In the genomic region with DNA sequence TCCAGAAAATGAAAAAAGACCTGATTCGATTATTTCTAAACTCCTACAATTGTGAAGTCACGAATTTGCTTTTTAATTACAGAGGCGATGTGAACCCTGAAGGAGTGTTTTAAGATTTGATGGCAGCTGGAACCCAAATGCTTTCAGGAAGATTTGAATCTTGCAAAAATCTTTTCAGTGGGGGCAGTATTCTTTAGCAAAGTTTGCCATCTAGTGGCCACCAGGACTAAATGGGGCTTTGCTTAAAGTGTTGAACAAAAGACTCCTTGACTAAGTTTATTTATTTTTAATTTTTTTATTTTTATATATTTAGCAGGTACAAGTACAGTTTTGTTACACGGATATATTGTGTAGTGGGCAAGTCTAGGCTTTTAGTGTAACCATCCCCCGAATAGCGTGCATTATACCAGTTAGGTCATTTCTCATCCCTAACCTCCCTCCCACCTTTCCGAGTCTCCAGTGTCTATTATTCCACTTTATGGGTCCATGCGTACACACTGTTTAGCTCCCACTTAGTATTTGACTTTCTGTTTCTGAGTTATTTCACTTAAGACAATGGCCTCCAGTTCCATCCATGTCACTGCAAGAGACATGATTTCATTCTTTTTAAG, we compare ENCODE assay signal across 7 cellular contexts.
DNase-seq lines count a peak whose midpoint lies in the region; ATAC-seq, FAIRE-seq and TF ChIP-seq lines count a peak whose summit lies in the region.

No MANE protein-coding gene starts in this region.

- ATAC-seq in HepG2 = no peak
- ATAC-seq in HG03025 (IDR thresholded peaks at IDR 0.05; ENCODE audit: low FRiP score, unreplicated experiment) = no peak

- H3K79me2 ChIP-seq in HepG2 (ENCODE audit: insufficient read depth, low read length) = no peaks in the 10 kb centered on the region

- POLR2A ChIA-PET in GM10248 (lab: Yijun Ruan, JAX) (no interaction called here), HepG2 (lab: Yijun Ruan, JAX) (no interaction called here)

- WGBS in HepG2 (ENCODE audit: low lambda C conversion rate) = under 1% methylated on average over 8 of the region's 8 CpGs

- H3K9me3 ChIP-seq in HepG2 (ENCODE audit: low read length) = no peaks in the 10 kb centered on the region

- no peak overlapping the region for H3K27ac ChIP-seq in HepG2 (ENCODE audit: extremely low read length, insufficient read depth, low read length)

- H3K27me3 ChIP-seq in HepG2 (ENCODE audit: control insufficient read depth in 1 of 2, insufficient read depth in 2 of 2, low read length in 2 of 2) = no peaks in the 10 kb centered on the region; a peak in 1 of 5 replicates

- CTCF ChIA-PET in GM10248 (lab: Yijun Ruan, JAX) = interaction anchor here (1.0 to 1.5 kb wide), 6 partner anchors 22 to 328 kb away, joined by 3 read pairs; no protein-coding TSS in a partner anchor
- CTCF ChIA-PET in HepG2 (lab: Yijun Ruan, JAX; ENCODE audit: low intra/inter-chr PET ratio, low total read pairs) = interaction anchor here (1.0 kb wide), 1 partner anchor 329 kb away, joined by 3 read pairs; no protein-coding TSS in a partner anchor

- no peak overlapping the region for H3K4me2 ChIP-seq in HepG2 (ENCODE audit: low read depth, low read length)

- in situ Hi-C loops in HepG2 (cut with HindIII; ENCODE audit: extremely low pct_ligation_motif_present, low pct_unique_long_range_greater_than_20kb) = no loop called here

- DNase-seq in GM10248 (ENCODE audit: extremely low spot score) (peak; percentile 34), LNCaP clone FGC (ENCODE audit: low read depth) (no peak), HepG2 (ENCODE audit: low spot score) (peak; percentile 10), T-helper 9 cell (no peak), NCI-H1930 (lab: John Stamatoyannopoulos, UW) (no peak)

- H3K4me3 ChIP-seq in LNCaP clone FGC (ENCODE audit: low read depth, low read length) (no peak overlapping the region), HepG2 (replicated peaks in 1 of 3; ENCODE audit: insufficient read depth in 1 of 3, low read depth in 2 of 3, low read length in 3 of 3) (no peak overlapping the region)

- no peak for FAIRE-seq in HepG2 (lab: Jason Lieb, UNC)

- H3K9me3 Mint-ChIP-seq in brain = no peaks in the 10 kb centered on the region

- H3K4me1 ChIP-seq in HepG2 (ENCODE audit: insufficient read depth, low read length) = no peaks in the 10 kb centered on the region

- intact Hi-C loops in HepG2 (cut with micrococcal nuclease; ENCODE audit: unreplicated experiment) = loop anchor here (1.0 kb wide), 2 partner anchors 392 to 502 kb away; no protein-coding TSS in a partner anchor

- no peaks in the 10 kb centered on the region for H4K20me1 ChIP-seq in HepG2 (ENCODE audit: insufficient read depth, low read length)

- no peak for TF ChIP-seq POLR2A in HepG2 (IDR thresholded peaks at IDR 0.05; ENCODE audit: insufficient read depth in 1 of 2, low read depth in 2 of 2, low read length in 2 of 2)

- no peak overlapping the region for H2AFZ ChIP-seq in HepG2 (ENCODE audit: low read length)

- no peak overlapping the region for H3K27ac Mint-ChIP-seq in brain

- TF ChIP-seq EP300 in HepG2 (IDR thresholded peaks at IDR 0.05; ENCODE audit: low read depth in 2 of 2, low read length in 2 of 2) (no peak), HepG2 (CRISPR knock-in tag; IDR thresholded peaks at IDR 0.05; ENCODE audit: borderline replicate concordance) (no peak)

- BruUV-seq in HepG2 (replicated peaks; lab: Mats Ljungman, UMichigan) = no TSS peak

- TF ChIP-seq RAD21 in HepG2 (CRISPR knock-in tag; IDR thresholded peaks at IDR 0.05) = no peak

- H3K4me1 Mint-ChIP-seq in brain = peaks cover 8% of the 10 kb centered on the region

- no peaks in the 10 kb centered on the region for H3K36me3 ChIP-seq in HepG2 (replicated peaks in 1 of 2; ENCODE audit: control insufficient read depth in 1 of 2, insufficient read depth in 2 of 2, low read length in 2 of 2)

- H3K9ac ChIP-seq in HepG2 (ENCODE audit: insufficient read depth, low read depth, low read length) = no peak overlapping the region

- peak; percentile 45 for TF ChIP-seq CTCF in GM10248 (IDR thresholded peaks at IDR 0.05; ENCODE audit: control extremely low read depth, extremely low read depth, low read depth, missing control alignments)
- TF ChIP-seq CTCF in LNCaP clone FGC (IDR thresholded peaks at IDR 0.05; ENCODE audit: control insufficient read depth, extremely low read depth, insufficient read depth) = peak; percentile 69
- peak; percentile 69 to 84 for TF ChIP-seq CTCF in brain (conservative IDR thresholded peaks at IDR 0.05)
- TF ChIP-seq CTCF in HepG2 (CRISPR knock-in tag; IDR thresholded peaks at IDR 0.05) = peak; percentile 41

- H3K36me3 Mint-ChIP-seq in brain = no peaks in the 10 kb centered on the region

- peaks cover 10% of the 10 kb centered on the region for H3K27me3 Mint-ChIP-seq in brain

- no peak overlapping the region for H3K4me3 Mint-ChIP-seq in brain

TF ChIP-seq in HepG2, 621 proteins besides CTCF, POLR2A, EP300 and RAD21 (continues in another document):
- TF ChIP-seq PAX8 (CRISPR knock-in tag; IDR thresholded peaks at IDR 0.05; ENCODE audit: borderline replicate concordance) (no peak), ZNF629 (CRISPR knock-in tag; conservative IDR thresholded peaks at IDR 0.05) (no peak), ZBTB20 (CRISPR knock-in tag; IDR thresholded peaks at IDR 0.05; ENCODE audit: borderline replicate concordance, low read depth) (no peak), BCL3 (CRISPR knock-in tag; IDR thresholded peaks at IDR 0.05) (no peak), NCOR1 (IDR thresholded peaks at IDR 0.05; ENCODE audit: borderline replicate concordance, low read length) (no peak), STAG1 (CRISPR knock-in tag; IDR thresholded peaks at IDR 0.05) (peak; percentile 56), GZF1 (CRISPR knock-in tag; IDR thresholded peaks at IDR 0.05) (no peak), ZNF446 (CRISPR knock-in tag; IDR thresholded peaks at IDR 0.05) (no peak), TOE1 (CRISPR knock-in tag; IDR thresholded peaks at IDR 0.05) (no peak), ZFP90 (CRISPR knock-in tag; IDR thresholded peaks at IDR 0.05; ENCODE audit: borderline replicate concordance) (no peak), SMC3 (IDR thresholded peaks at IDR 0.05; ENCODE audit: low read length) (peak; percentile 18; the same call in 1 of the 2 replicates), ZNF547 (CRISPR knock-in tag; IDR thresholded peaks at IDR 0.05) (no peak)
- TF ChIP-seq, protein P1, sequence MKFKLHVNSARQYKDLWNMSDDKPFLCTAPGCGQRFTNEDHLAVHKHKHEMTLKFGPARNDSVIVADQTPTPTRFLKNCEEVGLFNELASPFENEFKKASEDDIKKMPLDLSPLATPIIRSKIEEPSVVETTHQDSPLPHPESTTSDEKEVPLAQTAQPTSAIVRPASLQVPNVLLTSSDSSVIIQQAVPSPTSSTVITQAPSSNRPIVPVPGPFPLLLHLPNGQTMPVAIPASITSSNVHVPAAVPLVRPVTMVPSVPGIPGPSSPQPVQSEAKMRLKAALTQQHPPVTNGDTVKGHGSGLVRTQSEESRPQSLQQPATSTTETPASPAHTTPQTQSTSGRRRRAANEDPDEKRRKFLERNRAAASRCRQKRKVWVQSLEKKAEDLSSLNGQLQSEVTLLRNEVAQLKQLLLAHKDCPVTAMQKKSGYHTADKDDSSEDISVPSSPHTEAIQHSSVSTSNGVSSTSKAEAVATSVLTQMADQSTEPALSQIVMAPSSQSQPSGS (CRISPR knock-in tag; IDR thresholded peaks at IDR 0.05) = no peak
- TF ChIP-seq, protein P2, sequence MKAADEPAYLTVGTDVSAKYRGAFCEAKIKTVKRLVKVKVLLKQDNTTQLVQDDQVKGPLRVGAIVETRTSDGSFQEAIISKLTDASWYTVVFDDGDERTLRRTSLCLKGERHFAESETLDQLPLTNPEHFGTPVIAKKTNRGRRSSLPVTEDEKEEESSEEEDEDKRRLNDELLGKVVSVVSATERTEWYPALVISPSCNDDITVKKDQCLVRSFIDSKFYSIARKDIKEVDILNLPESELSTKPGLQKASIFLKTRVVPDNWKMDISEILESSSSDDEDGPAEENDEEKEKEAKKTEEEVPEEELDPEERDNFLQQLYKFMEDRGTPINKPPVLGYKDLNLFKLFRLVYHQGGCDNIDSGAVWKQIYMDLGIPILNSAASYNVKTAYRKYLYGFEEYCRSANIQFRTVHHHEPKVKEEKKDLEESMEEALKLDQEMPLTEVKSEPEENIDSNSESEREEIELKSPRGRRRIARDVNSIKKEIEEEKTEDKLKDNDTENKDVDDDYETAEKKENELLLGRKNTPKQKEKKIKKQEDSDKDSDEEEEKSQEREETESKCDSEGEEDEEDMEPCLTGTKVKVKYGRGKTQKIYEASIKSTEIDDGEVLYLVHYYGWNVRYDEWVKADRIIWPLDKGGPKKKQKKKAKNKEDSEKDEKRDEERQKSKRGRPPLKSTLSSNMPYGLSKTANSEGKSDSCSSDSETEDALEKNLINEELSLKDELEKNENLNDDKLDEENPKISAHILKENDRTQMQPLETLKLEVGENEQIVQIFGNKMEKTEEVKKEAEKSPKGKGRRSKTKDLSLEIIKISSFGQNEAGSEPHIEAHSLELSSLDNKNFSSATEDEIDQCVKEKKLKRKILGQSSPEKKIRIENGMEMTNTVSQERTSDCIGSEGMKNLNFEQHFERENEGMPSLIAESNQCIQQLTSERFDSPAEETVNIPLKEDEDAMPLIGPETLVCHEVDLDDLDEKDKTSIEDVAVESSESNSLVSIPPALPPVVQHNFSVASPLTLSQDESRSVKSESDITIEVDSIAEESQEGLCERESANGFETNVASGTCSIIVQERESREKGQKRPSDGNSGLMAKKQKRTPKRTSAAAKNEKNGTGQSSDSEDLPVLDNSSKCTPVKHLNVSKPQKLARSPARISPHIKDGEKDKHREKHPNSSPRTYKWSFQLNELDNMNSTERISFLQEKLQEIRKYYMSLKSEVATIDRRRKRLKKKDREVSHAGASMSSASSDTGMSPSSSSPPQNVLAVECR (CRISPR knock-in tag; IDR thresholded peaks at IDR 0.05; ENCODE audit: borderline replicate concordance) = no peak

Comparison
In these comparisons a context has a peak if more than half of its experiments do, and no peak if none do; other contexts are left out.
1. DNase-seq: peak in GM10248 (single experiment) and HepG2 (single experiment); none in LNCaP clone FGC (single experiment), T-helper 9 cell (single experiment) and NCI-H1930 (0 of 2).
2. Peak in every context shown above with its lines, with median percentiles within 50 percentile points of each other: CTCF ChIP-seq.